1 cellular context compared by ENCODE assay signal in the genomic region with DNA sequence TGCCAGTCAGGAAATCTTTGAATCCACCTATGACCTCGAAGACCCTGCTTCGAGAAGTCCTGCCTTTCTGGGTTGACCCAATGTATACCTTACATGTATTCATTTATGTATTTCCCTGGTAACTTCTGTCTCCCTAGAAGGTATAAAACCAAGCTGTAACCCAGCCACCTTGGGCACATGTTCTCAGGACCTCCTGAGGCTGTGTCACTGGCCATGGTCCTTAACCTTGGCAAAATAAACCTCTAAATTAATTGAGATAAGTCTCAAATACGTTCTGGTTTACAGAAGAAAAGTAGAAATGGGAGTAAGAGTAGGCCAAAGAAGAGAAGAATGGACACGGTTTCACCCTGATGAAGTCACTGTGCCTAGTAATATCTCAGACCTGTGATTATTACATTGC.
A peak's percentile ranks its signal among the peaks of the same experiment; 100 is the strongest.
TF ChIP-seq lines count a peak whose summit lies in the region.

No MANE protein-coding gene starts in this region.

TF ChIP-seq in GM12878, 131 proteins besides CTCF, POLR2A, EP300 and RAD21:
- TF ChIP-seq, protein P1, sequence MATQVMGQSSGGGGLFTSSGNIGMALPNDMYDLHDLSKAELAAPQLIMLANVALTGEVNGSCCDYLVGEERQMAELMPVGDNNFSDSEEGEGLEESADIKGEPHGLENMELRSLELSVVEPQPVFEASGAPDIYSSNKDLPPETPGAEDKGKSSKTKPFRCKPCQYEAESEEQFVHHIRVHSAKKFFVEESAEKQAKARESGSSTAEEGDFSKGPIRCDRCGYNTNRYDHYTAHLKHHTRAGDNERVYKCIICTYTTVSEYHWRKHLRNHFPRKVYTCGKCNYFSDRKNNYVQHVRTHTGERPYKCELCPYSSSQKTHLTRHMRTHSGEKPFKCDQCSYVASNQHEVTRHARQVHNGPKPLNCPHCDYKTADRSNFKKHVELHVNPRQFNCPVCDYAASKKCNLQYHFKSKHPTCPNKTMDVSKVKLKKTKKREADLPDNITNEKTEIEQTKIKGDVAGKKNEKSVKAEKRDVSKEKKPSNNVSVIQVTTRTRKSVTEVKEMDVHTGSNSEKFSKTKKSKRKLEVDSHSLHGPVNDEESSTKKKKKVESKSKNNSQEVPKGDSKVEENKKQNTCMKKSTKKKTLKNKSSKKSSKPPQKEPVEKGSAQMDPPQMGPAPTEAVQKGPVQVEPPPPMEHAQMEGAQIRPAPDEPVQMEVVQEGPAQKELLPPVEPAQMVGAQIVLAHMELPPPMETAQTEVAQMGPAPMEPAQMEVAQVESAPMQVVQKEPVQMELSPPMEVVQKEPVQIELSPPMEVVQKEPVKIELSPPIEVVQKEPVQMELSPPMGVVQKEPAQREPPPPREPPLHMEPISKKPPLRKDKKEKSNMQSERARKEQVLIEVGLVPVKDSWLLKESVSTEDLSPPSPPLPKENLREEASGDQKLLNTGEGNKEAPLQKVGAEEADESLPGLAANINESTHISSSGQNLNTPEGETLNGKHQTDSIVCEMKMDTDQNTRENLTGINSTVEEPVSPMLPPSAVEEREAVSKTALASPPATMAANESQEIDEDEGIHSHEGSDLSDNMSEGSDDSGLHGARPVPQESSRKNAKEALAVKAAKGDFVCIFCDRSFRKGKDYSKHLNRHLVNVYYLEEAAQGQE (IDR thresholded peaks at IDR 0.05; ENCODE audit: low read depth, low read length) = peak; percentile 42; the same call in 1 of the 2 replicates
- TF ChIP-seq FOS (IDR thresholded peaks at IDR 0.05; ENCODE audit: borderline replicate concordance, extremely low read depth, insufficient read length) (no peak), SMAD5 (IDR thresholded peaks at IDR 0.05; ENCODE audit: low read depth) (no peak)
